Comparison of ENCODE assay signal across 18 cellular contexts in the genomic region with DNA sequence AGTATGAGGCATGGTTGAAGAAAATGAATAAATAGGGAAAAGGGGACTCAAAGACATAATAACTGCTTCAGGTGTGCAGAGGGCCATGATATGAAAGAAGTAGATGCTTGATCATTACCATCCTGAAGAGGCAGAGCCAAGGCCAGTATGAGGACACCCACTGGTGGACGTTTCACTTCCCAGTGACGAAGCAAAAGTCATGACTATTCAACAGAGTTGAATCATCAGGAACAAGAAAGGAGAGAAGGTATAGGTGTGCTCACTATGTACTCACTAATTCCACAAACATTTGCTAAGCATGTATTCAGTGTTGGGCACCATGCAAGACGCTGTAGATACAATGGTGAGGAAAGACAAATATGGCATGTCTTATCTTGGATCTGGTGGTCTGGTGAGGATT.
"Had no signal": no experiment of that assay in that cellular context is flagged by ENCODE, and none has a peak within 500 bp of the region (broad histone marks: within the 10 kb centered on the region; RNA-seq: fewer than 3 reads in every experiment).

No MANE protein-coding gene starts in this region.

- DNase-seq: activated CD4-positive, alpha-beta T cell treated with anti-CD3 and anti-CD28 coated beads, Interleukin-2, amount 10 ng/mL, durations not matched to agents 7 days and 5 days; activated CD4-positive, CD25-positive, alpha-beta regulatory T cell; activated naive CD4-positive, alpha-beta T cell treated with anti-CD3 and anti-CD28 coated beads, Interleukin-2, amount 50 U/mL, for 16 hours; aorta; brain microvascular endothelial cell; immature natural killer cell; mesendoderm; naive thymus-derived CD8-positive, alpha-beta T cell; pancreas; stimulated activated CD4-positive, alpha-beta T cell treated with anti-CD3 and anti-CD28 coated beads, Interleukin-4, amount 100 ng/mL, for 24 hours; T-helper 1 cell; T-helper 9 cell had no signal

- FAIRE-seq: pancreas had no signal

- H3K36me3 ChIP-seq: brain microvascular endothelial cell, esophagus muscularis mucosa, pancreas, thoracic aorta had no signal

- H3K4me3 Mint-ChIP-seq: activated CD4-positive, alpha-beta T cell treated with anti-CD3 and anti-CD28 coated beads, Interleukin-2, amount 10 ng/mL, durations not matched to agents 7 days and 5 days; central memory CD8-positive, alpha-beta T cell; immature natural killer cell; naive thymus-derived CD8-positive, alpha-beta T cell; stimulated activated memory B cell treated with anti-CD40 and anti-IgM and Interleukin-4, amounts not matched to agents 10 μg/mL and 1 μg/mL and 100 μg/mL, for 72 hours had no signal

- H3K4me1 Mint-ChIP-seq: activated CD4-positive, alpha-beta T cell treated with anti-CD3 and anti-CD28 coated beads, Interleukin-2, amount 10 ng/mL, durations not matched to agents 7 days and 5 days; central memory CD8-positive, alpha-beta T cell; immature natural killer cell; naive thymus-derived CD8-positive, alpha-beta T cell had no signal

- H3K4me1 ChIP-seq: esophagus muscularis mucosa, pancreas had no signal

- H3K4me3 ChIP-seq: coronary artery, esophagus muscularis mucosa, pancreas, thoracic aorta had no signal

- H3K27ac Mint-ChIP-seq: activated CD4-positive, alpha-beta T cell treated with anti-CD3 and anti-CD28 coated beads, Interleukin-2, amount 10 ng/mL, durations not matched to agents 7 days and 5 days; immature natural killer cell; naive thymus-derived CD8-positive, alpha-beta T cell; stimulated activated memory B cell treated with anti-CD40 and anti-IgM and Interleukin-4, amounts not matched to agents 10 μg/mL and 1 μg/mL and 100 μg/mL, for 72 hours had no signal

- H3K27ac ChIP-seq: brain microvascular endothelial cell, coronary artery, esophagus muscularis mucosa, pancreas, thoracic aorta had no signal

- H3K36me3 Mint-ChIP-seq: immature natural killer cell; stimulated activated memory B cell treated with anti-CD40 and anti-IgM and Interleukin-4, amounts not matched to agents 10 μg/mL and 1 μg/mL and 100 μg/mL, for 72 hours had no signal

- H3K9me3 ChIP-seq: esophagus muscularis mucosa, pancreas, thoracic aorta had no signal

- H3K9me3 Mint-ChIP-seq: activated CD4-positive, alpha-beta T cell treated with anti-CD3 and anti-CD28 coated beads, Interleukin-2, amount 10 ng/mL, durations not matched to agents 7 days and 5 days; central memory CD8-positive, alpha-beta T cell; immature natural killer cell; stimulated activated memory B cell treated with anti-CD40 and anti-IgM and Interleukin-4, amounts not matched to agents 10 μg/mL and 1 μg/mL and 100 μg/mL, for 72 hours had no signal

- H3K27me3 Mint-ChIP-seq: activated CD4-positive, alpha-beta T cell treated with anti-CD3 and anti-CD28 coated beads, Interleukin-2, amount 10 ng/mL, durations not matched to agents 7 days and 5 days; central memory CD8-positive, alpha-beta T cell; stimulated activated memory B cell treated with anti-CD40 and anti-IgM and Interleukin-4, amounts not matched to agents 10 μg/mL and 1 μg/mL and 100 μg/mL, for 72 hours had no signal

- H3K27me3 ChIP-seq: brain microvascular endothelial cell, esophagus muscularis mucosa, pancreas had no signal

- ATAC-seq: naive thymus-derived CD8-positive, alpha-beta T cell; pancreas; sciatic nerve; stimulated activated memory B cell treated with anti-CD40 and anti-IgM and Interleukin-4, amounts not matched to agents 10 μg/mL and 1 μg/mL and 100 μg/mL, for 72 hours had no signal
